Comparison of ENCODE assay signal across 26 cellular contexts in the genomic region with DNA sequence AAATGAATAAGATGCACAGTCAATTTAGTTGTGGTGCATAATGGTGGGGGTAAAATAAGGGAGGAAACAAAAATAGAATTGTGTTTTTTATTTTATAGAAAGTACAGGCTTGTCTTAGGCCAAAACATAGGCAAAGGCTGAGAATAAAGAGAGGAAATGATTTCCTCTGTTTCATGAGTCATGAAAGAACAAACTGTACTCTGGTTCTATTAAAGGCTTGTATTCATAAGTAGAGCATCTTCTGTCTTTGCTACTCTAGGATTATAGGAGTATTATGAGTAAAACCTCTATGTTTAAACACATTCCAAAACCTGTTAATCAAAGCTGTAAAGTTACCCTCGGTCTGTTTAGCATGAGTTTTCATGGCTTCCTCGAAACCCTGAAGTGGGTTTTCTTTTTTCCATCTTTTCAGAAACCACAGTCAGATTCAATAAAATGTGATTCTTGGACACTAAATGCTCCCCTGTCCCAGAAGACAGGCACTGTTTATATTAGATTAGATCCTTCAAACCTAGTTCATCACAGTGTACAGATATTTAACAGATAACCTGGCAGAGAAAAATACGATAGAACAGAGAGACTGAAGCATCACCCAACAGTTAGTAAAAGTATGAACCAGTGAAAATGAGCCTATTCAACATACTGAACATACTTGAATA.
"Had no signal": no experiment of that assay in that cellular context is flagged by ENCODE, and none has a peak within 500 bp of the region (broad histone marks: within the 10 kb centered on the region; RNA-seq: fewer than 3 reads in every experiment).

No MANE protein-coding gene starts in this region.

- DNase-seq: activated B cell treated with CpG ODN at 0.5 μM for 24 hours; activated CD4-positive, alpha-beta memory T cell treated with anti-CD3 and anti-CD28 coated beads for 36 hours; activated CD4-positive, alpha-beta T cell treated with anti-CD3 and anti-CD28 coated beads for 4 hours; activated CD8-positive, alpha-beta memory T cell treated with anti-CD3 and anti-CD28 coated beads, Interleukin-2, amount 10 ng/mL, durations not matched to agents 7 days and 5 days; activated naive CD4-positive, alpha-beta T cell treated with anti-CD3 and anti-CD28 coated beads for 36 hours; anterior cingulate cortex; brain microvascular endothelial cell; central memory CD4-positive, alpha-beta T cell; cortex of kidney; effector CD8-positive, alpha-beta T cell; foreskin fibroblast; glutamatergic neuron; hypothalamus; kidney; midbrain; stimulated activated CD4-positive, alpha-beta T cell treated with anti-CD3 and anti-CD28 coated beads, Interleukin-4, amount 100 ng/mL, for 4 hours; T-cell; upper lobe of right lung had no signal

- H3K4me1 ChIP-seq: esophagus muscularis mucosa, spleen, upper lobe of right lung had no signal

- H3K27me3 Mint-ChIP-seq: activated B cell treated with CpG ODN at 0.5 μM for 24 hours; activated CD4-positive, alpha-beta memory T cell treated with anti-CD3 and anti-CD28 coated beads for 36 hours; activated CD8-positive, alpha-beta memory T cell treated with anti-CD3 and anti-CD28 coated beads, Interleukin-2, amount 10 ng/mL, durations not matched to agents 7 days and 5 days; stimulated activated memory B cell treated with anti-CD40 and anti-IgM and Interleukin-4, amounts not matched to agents 10 μg/mL and 1 μg/mL and 100 μg/mL, for 72 hours; T-cell had no signal

- H3K4me1 Mint-ChIP-seq: activated B cell treated with CpG ODN at 0.5 μM for 24 hours; activated CD8-positive, alpha-beta memory T cell treated with anti-CD3 and anti-CD28 coated beads, Interleukin-2, amount 10 ng/mL, durations not matched to agents 7 days and 5 days; nephron; stimulated activated memory B cell treated with anti-CD40 and anti-IgM and Interleukin-4, amounts not matched to agents 10 μg/mL and 1 μg/mL and 100 μg/mL, for 72 hours; T-cell had no signal

- ATAC-seq: activated CD8-positive, alpha-beta memory T cell treated with anti-CD3 and anti-CD28 coated beads, Interleukin-2, amount 10 ng/mL, durations not matched to agents 7 days and 5 days; left lobe of liver; sciatic nerve; stimulated activated memory B cell treated with anti-CD40 and anti-IgM and Interleukin-4, amounts not matched to agents 10 μg/mL and 1 μg/mL and 100 μg/mL, for 72 hours; T-cell; upper lobe of right lung had no signal

- H3K27ac Mint-ChIP-seq: activated B cell treated with CpG ODN at 0.5 μM for 24 hours; activated CD4-positive, alpha-beta memory T cell treated with anti-CD3 and anti-CD28 coated beads for 36 hours; activated CD8-positive, alpha-beta memory T cell treated with anti-CD3 and anti-CD28 coated beads, Interleukin-2, amount 10 ng/mL, durations not matched to agents 7 days and 5 days; activated naive CD4-positive, alpha-beta T cell treated with anti-CD3 and anti-CD28 coated beads for 36 hours; activated T-helper 2 cell treated with anti-CD3 and anti-CD28 coated beads, Interferon-gamma antibody, Interleukin-2, Interleukin-4, amounts not matched to agents 10 μg/mL and 5 μg/mL and 100 μg/mL, durations not matched to agents 14 hours and 24 hours and 36 hours; nephron; stimulated activated memory B cell treated with anti-CD40 and anti-IgM and Interleukin-4, amounts not matched to agents 10 μg/mL and 1 μg/mL and 100 μg/mL, for 72 hours; T-cell had no signal

- H3K27ac ChIP-seq: brain microvascular endothelial cell, esophagus muscularis mucosa, spleen, thoracic aorta, upper lobe of right lung had no signal

- H3K9me3 ChIP-seq: thoracic aorta, upper lobe of right lung had no signal

- H3K4me3 Mint-ChIP-seq: activated B cell treated with CpG ODN at 0.5 μM for 24 hours; activated CD4-positive, alpha-beta memory T cell treated with anti-CD3 and anti-CD28 coated beads for 36 hours; activated CD8-positive, alpha-beta memory T cell treated with anti-CD3 and anti-CD28 coated beads, Interleukin-2, amount 10 ng/mL, durations not matched to agents 7 days and 5 days; activated naive CD4-positive, alpha-beta T cell treated with anti-CD3 and anti-CD28 coated beads for 36 hours; nephron; stimulated activated memory B cell treated with anti-CD40 and anti-IgM and Interleukin-4, amounts not matched to agents 10 μg/mL and 1 μg/mL and 100 μg/mL, for 72 hours; T-cell had no signal

- H3K36me3 ChIP-seq: brain microvascular endothelial cell, esophagus muscularis mucosa, spleen, thoracic aorta, upper lobe of right lung had no signal

- H3K27me3 ChIP-seq: brain microvascular endothelial cell, esophagus muscularis mucosa, spleen, upper lobe of right lung had no signal

- H3K4me3 ChIP-seq: esophagus muscularis mucosa, spleen, thoracic aorta, upper lobe of right lung had no signal

- H3K36me3 Mint-ChIP-seq: activated CD4-positive, alpha-beta memory T cell treated with anti-CD3 and anti-CD28 coated beads for 36 hours; activated CD8-positive, alpha-beta memory T cell treated with anti-CD3 and anti-CD28 coated beads, Interleukin-2, amount 10 ng/mL, durations not matched to agents 7 days and 5 days; stimulated activated memory B cell treated with anti-CD40 and anti-IgM and Interleukin-4, amounts not matched to agents 10 μg/mL and 1 μg/mL and 100 μg/mL, for 72 hours; T-cell had no signal
